ENCODE assay signal across 12 cellular contexts in the genomic region with DNA sequence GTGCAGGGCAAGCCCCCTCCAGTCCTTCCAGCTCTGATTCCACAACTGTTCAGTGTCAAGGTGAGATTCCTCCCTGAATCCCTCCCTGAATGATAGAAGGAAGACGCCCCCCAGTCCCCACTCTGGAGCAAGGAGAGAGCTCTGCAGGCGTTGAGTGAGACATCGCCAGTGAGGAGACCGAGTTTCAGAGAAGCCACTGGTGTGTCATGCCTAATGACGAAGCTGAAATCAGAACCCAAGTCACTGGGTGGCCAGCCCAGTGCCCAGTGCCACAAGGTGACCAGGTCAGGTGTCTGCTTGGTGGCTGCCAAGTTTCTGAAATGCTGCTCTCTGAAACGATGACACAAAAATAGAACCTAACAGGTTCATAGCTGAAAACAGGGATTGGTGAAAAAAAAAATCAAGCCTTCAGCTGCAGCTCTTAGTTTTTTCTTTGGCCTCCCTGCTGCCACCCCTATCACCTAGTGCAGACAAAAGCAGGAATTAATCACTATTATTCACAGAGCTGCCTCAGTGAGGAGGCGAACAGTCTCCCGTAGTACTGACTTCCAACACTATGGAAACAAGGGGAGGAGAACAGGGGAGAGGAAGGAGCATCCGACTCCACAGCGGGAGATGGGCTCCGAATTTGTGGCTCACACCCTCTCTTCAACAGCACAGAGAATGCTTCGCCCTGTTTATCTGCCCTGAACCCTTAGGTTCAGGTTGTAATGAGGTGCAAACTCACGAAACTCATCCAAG.
DNase-seq lines count a peak whose midpoint lies in the region; ATAC-seq and TF ChIP-seq lines count a peak whose summit lies in the region.
"Had no signal": no experiment of that assay in that cellular context is flagged by ENCODE, and none has a peak within 500 bp of the region (broad histone marks: within the 10 kb centered on the region; RNA-seq: fewer than 3 reads in every experiment).

No MANE protein-coding gene starts in this region.

- no peaks in the 10 kb centered on the region for H4K20me1 ChIP-seq in hepatocyte (ENCODE audit: insufficient read depth, poor library complexity, severe bottlenecking)

- no peaks in the 10 kb centered on the region for H3K9me2 ChIP-seq in hepatocyte (replicated peaks; ENCODE audit: insufficient read depth)

- H3K27ac Mint-ChIP-seq in neural crest cell (ENCODE audit: unreplicated experiment) = peak overlapping the region; percentile 96
- H3K27ac Mint-ChIP-seq: CD8-positive, alpha-beta memory T cell had no signal

- H3K27me3 ChIP-seq in SJSA1 (replicated peaks) (no peaks in the 10 kb centered on the region), hepatocyte (no peaks in the 10 kb centered on the region), skeletal muscle tissue (ENCODE audit: control insufficient read depth in 3 of 3, insufficient read depth in 3 of 3, low read length in 3 of 3) (no peaks in the 10 kb centered on the region), tibial artery (no peaks in the 10 kb centered on the region)

- H3K4me2 ChIP-seq in hepatocyte = no peak overlapping the region

- H3K79me2 ChIP-seq in hepatocyte = no peaks in the 10 kb centered on the region

- peaks cover 5% of the 10 kb centered on the region for H3K36me3 Mint-ChIP-seq in neural crest cell (ENCODE audit: low read depth)
- H3K36me3 Mint-ChIP-seq: CD8-positive, alpha-beta memory T cell had no signal

- ATAC-seq in sciatic nerve = no peak

- WGBS in hepatocyte (ENCODE audit: low lambda C conversion rate, missing lambda C conversion rate) = 89% methylated on average over 13 of the region's 13 CpGs

- H3K9me3 ChIP-seq in SJSA1 (replicated peaks) (no peaks in the 10 kb centered on the region), hepatocyte (ENCODE audit: low read depth) (no peaks in the 10 kb centered on the region), skeletal muscle tissue (ENCODE audit: control insufficient read depth in 3 of 3, low read length in 3 of 3) (no peaks in the 10 kb centered on the region), tibial artery (no peaks in the 10 kb centered on the region)

- H3K9me3 Mint-ChIP-seq in neural crest cell = no peaks in the 10 kb centered on the region
- H3K9me3 Mint-ChIP-seq: CD8-positive, alpha-beta memory T cell had no signal

- H3K4me3 ChIP-seq in SJSA1 (no peak overlapping the region), hepatocyte (no peak overlapping the region), skeletal muscle tissue (ENCODE audit: low read length in 3 of 3) (peak overlapping the region in 2 of 3 donors; percentile 45), tibial artery (no peak overlapping the region)
- H3K4me3 ChIP-seq: GM23248 had no signal

- no peak overlapping the region for H3K4me3 Mint-ChIP-seq in neural crest cell
- H3K4me3 Mint-ChIP-seq: CD8-positive, alpha-beta memory T cell had no signal

- peak overlapping the region; percentile 91 for H3K27ac ChIP-seq in SJSA1
- H3K27ac ChIP-seq in hepatocyte = peak overlapping the region; percentile 80
- peak overlapping the region; percentile 95 for H3K27ac ChIP-seq in skeletal muscle tissue (ENCODE audit: low read depth, low read length)
- H3K27ac ChIP-seq in tibial artery = no peak overlapping the region
- H3K27ac ChIP-seq: GM23248 had no signal

- H2AFZ ChIP-seq in hepatocyte = peak overlapping the region; percentile 66
- H2AFZ ChIP-seq: GM23248 had no signal

- TF ChIP-seq CTCF in hepatocyte (IDR thresholded peaks at IDR 0.05; ENCODE audit: poor library complexity) (no peak), neural crest cell (conservative IDR thresholded peaks at IDR 0.05) (no peak), tibial artery (IDR thresholded peaks at IDR 0.05) (no peak)

- DNase-seq in SJSA1 (ENCODE audit: low read depth in 1 of 2, low spot score in 2 of 2) (peak; percentile 67 to 69), hepatocyte (ENCODE audit: low spot score) (no peak), neural crest cell (ENCODE audit: low read depth, low spot score) (no peak), sciatic nerve (ENCODE audit: low spot score) (no peak), tibial artery (no peak)
- DNase-seq in effector CD8-positive, alpha-beta T cell (lab: John Stamatoyannopoulos, UW) = no peak
- DNase-seq: CD8-positive, alpha-beta memory T cell; GM23248; NCI-H1930; NCI-H2171; NCI-H510A treated with DMSO at 0.1 percent for 48 hours had no signal

- peak overlapping the region; percentile 64 to 82 (median 71) for H3K9ac ChIP-seq in skeletal muscle tissue (ENCODE audit: low read depth in 1 of 3, low read length in 3 of 3)
- H3K9ac ChIP-seq: GM23248 had no signal

- intact Hi-C loops in sciatic nerve (cut with DNase I) (no loop called here), tibial artery (cut with DNase I; ENCODE audit: low total_unique reads) (no loop called here)

- H3K36me3 ChIP-seq in SJSA1 = no peaks in the 10 kb centered on the region
- no peaks in the 10 kb centered on the region for H3K36me3 ChIP-seq in hepatocyte (replicated peaks; ENCODE audit: insufficient read depth, low read depth)
- no peaks in the 10 kb centered on the region for H3K36me3 ChIP-seq in skeletal muscle tissue (ENCODE audit: control insufficient read depth in 3 of 3, insufficient read depth in 3 of 3, low read length in 3 of 3)
- H3K36me3 ChIP-seq in tibial artery = no peaks in the 10 kb centered on the region

- peaks cover 56% of the 10 kb centered on the region for H3K4me1 ChIP-seq in SJSA1 (replicated peaks)
- H3K4me1 ChIP-seq in hepatocyte (ENCODE audit: insufficient read depth) = peaks cover 12% of the 10 kb centered on the region
- H3K4me1 ChIP-seq in skeletal muscle tissue (ENCODE audit: control insufficient read depth in 3 of 3, insufficient read depth in 3 of 3, low read length in 3 of 3) = peaks cover 9 to 29% (median 28%) of the 10 kb centered on the region in 3 donors
- H3K4me1 ChIP-seq in tibial artery = no peaks in the 10 kb centered on the region

- no peaks in the 10 kb centered on the region for H3K27me3 Mint-ChIP-seq in neural crest cell (ENCODE audit: low read depth)

- peaks cover 30% of the 10 kb centered on the region for H3K4me1 Mint-ChIP-seq in neural crest cell
- H3K4me1 Mint-ChIP-seq: CD8-positive, alpha-beta memory T cell had no signal

Comparison
In these comparisons a context has a peak if more than half of its experiments do, and no peak if none do; other contexts are left out.
1. DNase-seq: peak in SJSA1 (2 of 2); none in hepatocyte (single experiment), neural crest cell (single experiment), sciatic nerve (single experiment), effector CD8-positive, alpha-beta T cell (single experiment) and tibial artery (0 of 2).
2. H3K27ac ChIP-seq: peak in SJSA1 (single experiment), hepatocyte (single experiment) and skeletal muscle tissue (single experiment); none in tibial artery (0 of 2).
3. H3K4me3 ChIP-seq: peak in skeletal muscle tissue (2 of 3); none in SJSA1 (single experiment), hepatocyte (single experiment) and tibial artery (0 of 2).